In genomic region chr7:52920977-52921376, GRCh38 we compare ENCODE assay signal across 19 cellular contexts.
"Had no signal": no experiment of that assay in that cellular context is flagged by ENCODE, and none has a peak within 500 bp of the region (broad histone marks: within the 10 kb centered on the region; RNA-seq: fewer than 3 reads in every experiment).

No MANE protein-coding gene starts in this region.

- DNase-seq: activated CD4-positive, alpha-beta memory T cell treated with anti-CD3 and anti-CD28 coated beads for 36 hours; activated CD4-positive, alpha-beta T cell treated with anti-CD3 and anti-CD28 coated beads for 4 hours; activated effector memory CD4-positive, alpha-beta T cell treated with anti-CD3 and anti-CD28 coated beads, Interleukin-2, amount 50 U/mL, for 16 hours; activated naive CD4-positive, alpha-beta T cell treated with anti-CD3 and anti-CD28 coated beads, Interleukin-2, amount 10 ng/mL, durations not matched to agents 7 days and 5 days; activated T-cell treated with anti-CD3 and anti-CD28 coated beads, Interleukin-2, amount 50 U/mL, for 72 hours; amygdala; cortex of kidney; endodermal cell; esophagus squamous epithelium; gastrocnemius medialis; left ventricle myocardium inferior; natural killer cell; ovary; psoas muscle; stimulated activated CD4-positive, alpha-beta T cell treated with anti-CD3 and anti-CD28 coated beads, Interleukin-4, amount 100 ng/mL, for 24 hours; stimulated activated naive CD8-positive, alpha-beta T cell treated with anti-CD3 and anti-CD28 coated beads, Interleukin-15, Interleukin-2, amounts not matched to agents 100 U/mL and 50 U/mL, for 24 hours; T-helper 1 cell had no signal

- H3K4me1 ChIP-seq: esophagus squamous epithelium, gastrocnemius medialis, left ventricle myocardium inferior, psoas muscle, right atrium auricular region had no signal

- H3K36me3 ChIP-seq: esophagus squamous epithelium, gastrocnemius medialis, left ventricle myocardium inferior, neutrophil, ovary, right atrium auricular region had no signal

- H3K27ac ChIP-seq: esophagus squamous epithelium, gastrocnemius medialis, left ventricle myocardium inferior, neutrophil, ovary, psoas muscle, right atrium auricular region had no signal

- H3K9me3 ChIP-seq: esophagus squamous epithelium, gastrocnemius medialis, left ventricle myocardium inferior, neutrophil, ovary, psoas muscle, right atrium auricular region had no signal

- H3K4me3 ChIP-seq: esophagus squamous epithelium, gastrocnemius medialis, left ventricle myocardium inferior, ovary, psoas muscle, right atrium auricular region had no signal

- H3K27me3 ChIP-seq: esophagus squamous epithelium, gastrocnemius medialis, neutrophil, ovary, right atrium auricular region had no signal

- ATAC-seq: activated T-cell treated with anti-CD3 and anti-CD28 coated beads, Interleukin-2, amount 50 U/mL, for 72 hours; gastrocnemius medialis; natural killer cell; psoas muscle; stimulated activated naive CD8-positive, alpha-beta T cell treated with anti-CD3 and anti-CD28 coated beads, Interleukin-15, Interleukin-2, amounts not matched to agents 100 U/mL and 50 U/mL, for 24 hours had no signal
